ENCODE assay signal across 1 cellular context in the genomic region with DNA sequence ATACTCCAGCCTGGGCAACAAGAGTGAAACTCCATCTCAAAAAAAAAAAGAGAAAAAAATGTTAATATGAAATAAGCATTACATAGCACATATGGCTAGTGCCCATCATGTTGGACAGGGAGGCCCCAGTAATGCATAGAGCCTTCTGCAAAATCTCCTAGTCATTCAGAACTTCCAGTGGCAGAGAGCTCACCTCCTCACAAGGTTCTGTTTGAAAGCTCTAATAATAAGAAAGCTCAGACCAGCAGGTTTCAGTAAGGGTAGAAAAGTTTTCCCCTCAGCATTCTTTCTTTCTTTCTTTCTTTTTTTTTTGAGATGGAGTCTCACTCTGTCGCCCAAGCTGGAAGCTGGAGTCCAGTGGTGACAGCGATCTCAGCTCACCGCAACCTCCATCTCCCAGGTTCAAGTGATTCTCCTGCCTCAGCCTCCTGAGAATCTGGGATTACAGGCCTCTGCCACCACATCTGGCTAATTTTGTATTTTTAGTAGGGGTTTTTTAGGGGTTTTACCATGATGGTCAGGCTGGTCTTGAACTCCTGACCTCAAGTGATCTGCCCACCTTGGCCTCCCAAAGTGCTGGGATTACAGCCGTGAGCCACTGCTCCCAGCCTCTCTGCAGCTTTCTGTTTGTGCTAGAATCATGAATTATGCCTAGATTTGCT.
TF ChIP-seq lines count a peak whose summit lies in the region.

No MANE protein-coding gene starts in this region.

TF ChIP-seq in GM12878, 131 proteins besides CTCF, POLR2A, EP300 and RAD21 (continued from another document):
- peak; percentile 41; the same call in 1 of the 2 replicates for TF ChIP-seq RUNX3 (IDR thresholded peaks at IDR 0.05; ENCODE audit: low read length)
- peak; percentile 29 for TF ChIP-seq RELA (IDR thresholded peaks at IDR 0.05; ENCODE audit: borderline replicate concordance, partially characterized antibody)
- TF ChIP-seq IKZF1 (conservative IDR thresholded peaks at IDR 0.05) = peak; percentile 27; the same call in 1 of the 2 replicates
- TF ChIP-seq, protein P1, sequence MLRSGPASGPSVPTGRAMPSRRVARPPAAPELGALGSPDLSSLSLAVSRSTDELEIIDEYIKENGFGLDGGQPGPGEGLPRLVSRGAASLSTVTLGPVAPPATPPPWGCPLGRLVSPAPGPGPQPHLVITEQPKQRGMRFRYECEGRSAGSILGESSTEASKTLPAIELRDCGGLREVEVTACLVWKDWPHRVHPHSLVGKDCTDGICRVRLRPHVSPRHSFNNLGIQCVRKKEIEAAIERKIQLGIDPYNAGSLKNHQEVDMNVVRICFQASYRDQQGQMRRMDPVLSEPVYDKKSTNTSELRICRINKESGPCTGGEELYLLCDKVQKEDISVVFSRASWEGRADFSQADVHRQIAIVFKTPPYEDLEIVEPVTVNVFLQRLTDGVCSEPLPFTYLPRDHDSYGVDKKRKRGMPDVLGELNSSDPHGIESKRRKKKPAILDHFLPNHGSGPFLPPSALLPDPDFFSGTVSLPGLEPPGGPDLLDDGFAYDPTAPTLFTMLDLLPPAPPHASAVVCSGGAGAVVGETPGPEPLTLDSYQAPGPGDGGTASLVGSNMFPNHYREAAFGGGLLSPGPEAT (IDR thresholded peaks at IDR 0.05; ENCODE audit: low read depth) = 0 out of 2 replicates have a peak, but pooled peaks have one; percentile 24
- TF ChIP-seq EED (IDR thresholded peaks at IDR 0.05; ENCODE audit: low read depth) = peak; percentile 69
- peak; percentile 61 for TF ChIP-seq NR2F1 (conservative IDR thresholded peaks at IDR 0.05)
